Comparison of ENCODE assay signal across 16 cellular contexts in genomic region chr12:93704625-93705024, GRCh38. TPM values are rescaled to one million over a fixed set of nuclear protein-coding genes. Genes with fewer than 3 reads are reported as not detected.
DNase-seq lines count a peak whose midpoint lies in the region; TF ChIP-seq lines count a peak whose summit lies in the region.
"Had no signal": no experiment of that assay in that cellular context is flagged by ENCODE, and none has a peak within 500 bp of the region (broad histone marks: within the 10 kb centered on the region; RNA-seq: fewer than 3 reads in every experiment).

No MANE protein-coding gene starts in this region.

- H3K36me3 ChIP-seq in left ventricle myocardium inferior (peaks cover 4% of the 10 kb centered on the region), right atrium auricular region (no peaks in the 10 kb centered on the region), uterus (no peaks in the 10 kb centered on the region)

- intact Hi-C loops in left ventricle myocardium inferior (cut with micrococcal nuclease) (no loop called here), uterus (cut with DNase I; ENCODE audit: low total_unique reads) (no loop called here)

- DNase-seq in left ventricle myocardium inferior (no peak), right atrium auricular region (ENCODE audit: low spot score) (no peak), islet precursor cell (peak; percentile 59), uterus (no peak), activated T-cell treated with anti-CD3 and anti-CD28 coated beads for 4 hours (no peak)
- DNase-seq in effector CD4-positive, alpha-beta T cell: no peak
- no peak for DNase-seq in stimulated activated naive CD4-positive, alpha-beta T cell treated with Interleukin-2 at 50 U/mL for 16 hours (lab: John Stamatoyannopoulos, UW)
- DNase-seq: CD4-positive, alpha-beta T cell; DMS79 treated with DMSO at 0.1 percent for 48 hours; KBM-7; NCI-H1436 treated with DMSO at 0.1 percent for 48 hours; NCI-H2081; NCI-H524 treated with DMSO at 0.1 percent for 48 hours; PC-3 had no signal

- no peak for TF ChIP-seq POLR2A in uterus (IDR thresholded peaks at IDR 0.05)

- peaks cover 81% of the 10 kb centered on the region for H3K4me1 ChIP-seq in left ventricle myocardium inferior
- H3K4me1 ChIP-seq in right atrium auricular region: peaks cover 0 to 69% of the 10 kb centered on the region in 2 donors
- peaks cover 0 to 15% of the 10 kb centered on the region in 2 donors for H3K4me1 ChIP-seq in uterus

- H3K27me3 ChIP-seq in left ventricle myocardium inferior (ENCODE audit: low read depth) (no peaks in the 10 kb centered on the region), right atrium auricular region (no peaks in the 10 kb centered on the region), uterus (no peaks in the 10 kb centered on the region)

- TF ChIP-seq CTCF in left ventricle myocardium inferior (IDR thresholded peaks at IDR 0.05; ENCODE audit: borderline replicate concordance) (no peak), right atrium auricular region (IDR thresholded peaks at IDR 0.05) (no peak), VCaP (conservative IDR thresholded peaks at IDR 0.05) (no peak), uterus (IDR thresholded peaks at IDR 0.05) (no peak)

- H3K9me3 ChIP-seq in left ventricle myocardium inferior (replicated peaks) (peaks cover 18% of the 10 kb centered on the region), right atrium auricular region (peaks cover 0 to 13% of the 10 kb centered on the region in 2 donors), uterus (no peaks in the 10 kb centered on the region)

- H3K27ac ChIP-seq in left ventricle myocardium inferior (replicated peaks) (peak overlapping the region; percentile 49), right atrium auricular region (peak overlapping the region in 1 of 2 donors; percentile 51), VCaP (peak overlapping the region; percentile 63), uterus (peak overlapping the region; percentile 10 to 66)
- H3K27ac ChIP-seq: HL-60 had no signal

- H3K4me3 ChIP-seq in left ventricle myocardium inferior (no peak overlapping the region), right atrium auricular region (no peak overlapping the region), uterus (no peak overlapping the region)

RNA-seq across cellular contexts. Expression of gene CRADD, which starts 27.4 kb away (rescaled TPM):
- total RNA-seq in left ventricle myocardium inferior (46.4 TPM), right atrium auricular region (10 to 100 TPM; 56.1 to 94.8 TPM), uterus (100 to 1,000 TPM in 1 of 4 donors, 10 to 100 TPM in 3; 26.4 to 105 (median 49.2) TPM)
